9 cellular contexts compared by ENCODE assay signal in the genomic region with DNA sequence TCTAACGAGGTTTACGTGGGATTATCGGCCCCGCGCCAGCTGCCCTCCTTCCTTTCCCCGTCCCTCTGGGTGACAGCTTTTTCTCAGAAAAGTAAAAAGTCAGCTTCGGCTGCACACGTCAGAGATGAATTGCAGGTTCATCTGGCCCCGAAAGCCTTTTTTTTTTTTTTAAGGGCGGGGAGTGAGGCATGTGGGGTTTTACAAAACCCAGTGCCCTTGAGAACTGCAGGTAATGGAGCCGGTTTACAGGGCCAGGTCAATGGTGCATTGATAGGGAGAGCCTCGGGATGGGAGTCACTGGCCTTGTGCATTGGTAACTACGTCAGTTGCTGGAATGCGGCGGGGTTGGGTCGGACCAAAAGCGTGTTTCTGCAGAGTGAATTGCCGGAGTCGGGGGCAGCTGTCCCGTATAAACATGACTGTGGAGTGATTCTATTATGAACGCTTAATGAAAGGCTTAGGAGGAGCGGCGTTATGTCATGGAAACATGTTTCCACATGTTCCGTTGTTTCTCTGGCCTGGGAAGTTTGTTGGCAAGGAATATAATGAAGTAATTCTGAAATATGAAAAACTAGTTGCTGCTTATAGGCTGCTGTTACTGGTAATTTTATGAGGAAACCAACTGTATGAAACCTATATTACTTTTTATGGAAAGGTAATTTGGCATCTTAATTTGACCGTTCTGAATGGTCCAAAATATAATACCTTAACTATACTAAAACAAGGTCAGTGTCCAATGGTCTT. TPM values are rescaled to one million over a fixed set of nuclear protein-coding genes. Genes with fewer than 3 reads are reported as not detected.
DNase-seq lines count a peak whose midpoint lies in the region; ATAC-seq, FAIRE-seq and TF ChIP-seq lines count a peak whose summit lies in the region.
"Had no signal": no experiment of that assay in that cellular context is flagged by ENCODE, and none has a peak within 500 bp of the region (broad histone marks: within the 10 kb centered on the region; RNA-seq: fewer than 3 reads in every experiment).

No MANE protein-coding gene starts in this region.

- no peak for TF ChIP-seq CTCF in liver (IDR thresholded peaks at IDR 0.05; ENCODE audit: low read depth, low read length, missing input control)

- peak; percentile 52 for TF ChIP-seq POLR2A in GM12891 (IDR thresholded peaks at IDR 0.05; ENCODE audit: low read depth, low read length)

- peak overlapping the region; percentile 87 to 97 for H3K4me3 ChIP-seq in duodenal mucosa (ENCODE audit: low read depth in 1 of 2, low read length in 2 of 2)
- H3K4me3 ChIP-seq in liver (ENCODE audit: low read depth in 1 of 3, low read length in 3 of 3) = peak overlapping the region; percentile 71 to 94 (median 73)
- peak overlapping the region; percentile 98 to 99 for H3K4me3 ChIP-seq in stomach smooth muscle (ENCODE audit: low read length in 2 of 2)

- H3K9me3 ChIP-seq in duodenal mucosa (ENCODE audit: control insufficient read depth in 1 of 2, low read length in 2 of 2) (no peaks in the 10 kb centered on the region), liver (ENCODE audit: control insufficient read depth in 4 of 4, low read length in 3 of 4) (no peaks in the 10 kb centered on the region), stomach smooth muscle (ENCODE audit: control insufficient read depth in 2 of 2, low read length in 2 of 2) (no peaks in the 10 kb centered on the region)

- peak; percentile 73 for FAIRE-seq in GM12891 (lab: Jason Lieb, UNC)

- H3K27me3 ChIP-seq in duodenal mucosa (ENCODE audit: control insufficient read depth in 1 of 2, insufficient read depth in 2 of 2, low read length in 2 of 2) (peaks cover 4 to 7% of the 10 kb centered on the region in 2 donors), liver (ENCODE audit: control insufficient read depth in 4 of 4, insufficient read depth in 4 of 4, low read length in 3 of 4) (no peaks in the 10 kb centered on the region), stomach smooth muscle (ENCODE audit: control insufficient read depth in 1 of 2, insufficient read depth in 2 of 2, low read length in 2 of 2) (no peaks in the 10 kb centered on the region)

- H3K9ac ChIP-seq in duodenal mucosa (ENCODE audit: low read depth in 1 of 2, low read length in 2 of 2) (peak overlapping the region; percentile 78 to 99), liver (ENCODE audit: low read depth in 1 of 2, low read length in 2 of 2) (peak overlapping the region; percentile 21 to 34), stomach smooth muscle (ENCODE audit: low read length in 2 of 2) (peak overlapping the region; percentile 88 to 96)

- 10% methylated on average over 25 of the region's 25 CpGs for WGBS in liver

- peak; percentile 4 for ATAC-seq in HG03469 (IDR thresholded peaks at IDR 0.05; ENCODE audit: unreplicated experiment)

- DNase-seq in AG20443 (ENCODE audit: low spot score) (peak; percentile 58), GM12891 (ENCODE audit: insufficient read length, low spot score) (peak; percentile 20), SHP77 (lab: John Stamatoyannopoulos, UW) (peak; percentile 36 to 49), AML-193 (lab: John Stamatoyannopoulos, UW) (no peak)

- H3K27ac ChIP-seq in duodenal mucosa (ENCODE audit: low read depth, low read length) (peak overlapping the region; percentile 72), liver (ENCODE audit: low read depth in 1 of 2, low read length in 2 of 2) (peak overlapping the region; percentile 55 to 87), stomach smooth muscle (ENCODE audit: low read length) (peak overlapping the region; percentile 77)

- no peak for TF ChIP-seq RAD21 in liver (IDR thresholded peaks at IDR 0.05)

- H3K4me1 ChIP-seq in duodenal mucosa (ENCODE audit: control insufficient read depth in 1 of 2, insufficient read depth in 2 of 2, low read length in 2 of 2) = peaks cover 0 to 4% of the 10 kb centered on the region in 2 donors
- H3K4me1 ChIP-seq in liver (ENCODE audit: control insufficient read depth in 4 of 4, insufficient read depth in 4 of 4, low read length in 3 of 4) = peaks cover 0 to 10% (median 2%) of the 10 kb centered on the region in 4 donors
- H3K4me1 ChIP-seq in stomach smooth muscle (ENCODE audit: control insufficient read depth, insufficient read depth, low read length) = peaks cover 5% of the 10 kb centered on the region

- H3K36me3 ChIP-seq in duodenal mucosa (ENCODE audit: control insufficient read depth in 1 of 2, insufficient read depth in 2 of 2, low read length in 2 of 2) (no peaks in the 10 kb centered on the region), liver (ENCODE audit: control insufficient read depth in 4 of 4, insufficient read depth in 3 of 4, low read depth in 1 of 4, low read length in 3 of 4) (no peaks in the 10 kb centered on the region), stomach smooth muscle (ENCODE audit: control insufficient read depth in 2 of 2, insufficient read depth in 2 of 2, low read length in 2 of 2) (no peaks in the 10 kb centered on the region)

TF ChIP-seq in GM12891, 5 proteins besides CTCF, POLR2A, EP300 and RAD21:
- TF ChIP-seq POU2F2 (IDR thresholded peaks at IDR 0.05; ENCODE audit: low read depth, low read length) = no peak
- 0 out of 2 replicates have a peak, but pooled peaks have one; percentile 2 for TF ChIP-seq POLR2AphosphoS5 (IDR thresholded peaks at IDR 0.05; ENCODE audit: low read depth, low read length)
TF ChIP-seq in GM12891: peak in this region for 1.

TF ChIP-seq in liver, 16 proteins besides CTCF, POLR2A, EP300 and RAD21:
- TF ChIP-seq, protein P1, sequence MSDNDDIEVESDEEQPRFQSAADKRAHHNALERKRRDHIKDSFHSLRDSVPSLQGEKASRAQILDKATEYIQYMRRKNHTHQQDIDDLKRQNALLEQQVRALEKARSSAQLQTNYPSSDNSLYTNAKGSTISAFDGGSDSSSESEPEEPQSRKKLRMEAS (IDR thresholded peaks at IDR 0.05) = no peak
- TF ChIP-seq HNF4A (conservative IDR thresholded peaks at IDR 0.05) (peak; percentile 46 to 52), GABPA (IDR thresholded peaks at IDR 0.05 in 1 of 2, conservative IDR thresholded peaks at IDR 0.05 in 1 of 2) (no peak), RXRA (IDR thresholded peaks at IDR 0.05) (peak in 1 of 2 donors; percentile 60), FOXA1 (IDR thresholded peaks at IDR 0.05) (no peak), YY1 (IDR thresholded peaks at IDR 0.05) (peak; percentile 86), EGR1 (IDR thresholded peaks at IDR 0.05; ENCODE audit: low read depth in 2 of 2) (peak in 1 of 2 donors; percentile 18), JUND (IDR thresholded peaks at IDR 0.05) (peak in 1 of 2 donors; percentile 9), FOXA2 (IDR thresholded peaks at IDR 0.05) (no peak), SP1 (IDR thresholded peaks at IDR 0.05) (no peak)
- TF ChIP-seq, protein P2, sequence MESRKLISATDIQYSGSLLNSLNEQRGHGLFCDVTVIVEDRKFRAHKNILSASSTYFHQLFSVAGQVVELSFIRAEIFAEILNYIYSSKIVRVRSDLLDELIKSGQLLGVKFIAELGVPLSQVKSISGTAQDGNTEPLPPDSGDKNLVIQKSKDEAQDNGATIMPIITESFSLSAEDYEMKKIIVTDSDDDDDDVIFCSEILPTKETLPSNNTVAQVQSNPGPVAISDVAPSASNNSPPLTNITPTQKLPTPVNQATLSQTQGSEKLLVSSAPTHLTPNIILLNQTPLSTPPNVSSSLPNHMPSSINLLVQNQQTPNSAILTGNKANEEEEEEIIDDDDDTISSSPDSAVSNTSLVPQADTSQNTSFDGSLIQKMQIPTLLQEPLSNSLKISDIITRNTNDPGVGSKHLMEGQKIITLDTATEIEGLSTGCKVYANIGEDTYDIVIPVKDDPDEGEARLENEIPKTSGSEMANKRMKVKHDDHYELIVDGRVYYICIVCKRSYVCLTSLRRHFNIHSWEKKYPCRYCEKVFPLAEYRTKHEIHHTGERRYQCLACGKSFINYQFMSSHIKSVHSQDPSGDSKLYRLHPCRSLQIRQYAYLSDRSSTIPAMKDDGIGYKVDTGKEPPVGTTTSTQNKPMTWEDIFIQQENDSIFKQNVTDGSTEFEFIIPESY (IDR thresholded peaks at IDR 0.05) = no peak
- TF ChIP-seq, protein P3, sequence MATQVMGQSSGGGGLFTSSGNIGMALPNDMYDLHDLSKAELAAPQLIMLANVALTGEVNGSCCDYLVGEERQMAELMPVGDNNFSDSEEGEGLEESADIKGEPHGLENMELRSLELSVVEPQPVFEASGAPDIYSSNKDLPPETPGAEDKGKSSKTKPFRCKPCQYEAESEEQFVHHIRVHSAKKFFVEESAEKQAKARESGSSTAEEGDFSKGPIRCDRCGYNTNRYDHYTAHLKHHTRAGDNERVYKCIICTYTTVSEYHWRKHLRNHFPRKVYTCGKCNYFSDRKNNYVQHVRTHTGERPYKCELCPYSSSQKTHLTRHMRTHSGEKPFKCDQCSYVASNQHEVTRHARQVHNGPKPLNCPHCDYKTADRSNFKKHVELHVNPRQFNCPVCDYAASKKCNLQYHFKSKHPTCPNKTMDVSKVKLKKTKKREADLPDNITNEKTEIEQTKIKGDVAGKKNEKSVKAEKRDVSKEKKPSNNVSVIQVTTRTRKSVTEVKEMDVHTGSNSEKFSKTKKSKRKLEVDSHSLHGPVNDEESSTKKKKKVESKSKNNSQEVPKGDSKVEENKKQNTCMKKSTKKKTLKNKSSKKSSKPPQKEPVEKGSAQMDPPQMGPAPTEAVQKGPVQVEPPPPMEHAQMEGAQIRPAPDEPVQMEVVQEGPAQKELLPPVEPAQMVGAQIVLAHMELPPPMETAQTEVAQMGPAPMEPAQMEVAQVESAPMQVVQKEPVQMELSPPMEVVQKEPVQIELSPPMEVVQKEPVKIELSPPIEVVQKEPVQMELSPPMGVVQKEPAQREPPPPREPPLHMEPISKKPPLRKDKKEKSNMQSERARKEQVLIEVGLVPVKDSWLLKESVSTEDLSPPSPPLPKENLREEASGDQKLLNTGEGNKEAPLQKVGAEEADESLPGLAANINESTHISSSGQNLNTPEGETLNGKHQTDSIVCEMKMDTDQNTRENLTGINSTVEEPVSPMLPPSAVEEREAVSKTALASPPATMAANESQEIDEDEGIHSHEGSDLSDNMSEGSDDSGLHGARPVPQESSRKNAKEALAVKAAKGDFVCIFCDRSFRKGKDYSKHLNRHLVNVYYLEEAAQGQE (IDR thresholded peaks at IDR 0.05) = peak; percentile 76

RNA-seq across cellular contexts. Expression of a gene that starts 1.1 kb away (rescaled TPM):
- polyA plus RNA-seq in GM12891 (2012; ENCODE audit: low read depth, missing spikeins) = 13.2 TPM
- total RNA-seq in liver = 1 to 10 TPM; 1.6 to 5.3 TPM
- 1 to 10 TPM; 2.0 to 3.7 TPM for polyA plus RNA-seq in liver

RNA-seq across cellular contexts. Expression of a gene that starts 53.0 kb away (rescaled TPM):
- not detected for polyA plus RNA-seq in GM12891 (2012; ENCODE audit: low read depth, missing spikeins)
- not detected for total RNA-seq in liver
- polyA plus RNA-seq in liver = not detected
- total RNA-seq: activated CD8-positive, alpha-beta memory T cell treated with anti-CD3 and anti-CD28 coated beads for 36 hours had no signal

Comparison
In these comparisons a context has a peak if more than half of its experiments do, and no peak if none do; other contexts are left out.
1. DNase-seq: peak in AG20443 (single experiment), GM12891 (single experiment) and SHP77 (2 of 2); none in AML-193 (0 of 2).
2. H3K9ac ChIP-seq: peak in every context shown above with its lines; median percentile 92 in stomach smooth muscle; 88 in duodenal mucosa; 28 in liver.
3. Peak in every context shown above with its lines, with median percentiles within 50 percentile points of each other: H3K27ac ChIP-seq and H3K4me3 ChIP-seq.